In genomic region chr9:37903831-37904646, GRCh38 we compare ENCODE assay signal across 8 cellular contexts. TPM values are rescaled to one million over a fixed set of nuclear protein-coding genes. Genes with fewer than 3 reads are reported as not detected.
DNase-seq lines count a peak whose midpoint lies in the region; ATAC-seq and TF ChIP-seq lines count a peak whose summit lies in the region.

SLC25A51 (minus strand) TSS chr9:37904127; CDS start chr9:37888550, 15,577 bp downstream.

- H4K20me1 ChIP-seq in OCI-LY3 (ENCODE audit: insufficient read depth, low read length): peaks cover 6% of the 10 kb centered on the region; the same call in 1 of the 2 replicates

- ATAC-seq in GM21526 (IDR thresholded peaks at IDR 0.05; ENCODE audit: low FRiP score, unreplicated experiment): peak; percentile 86
- peak; percentile 94 for ATAC-seq in mucosa of descending colon

- H3K9me3 ChIP-seq in OCI-LY3 (ENCODE audit: insufficient read depth, low read length) (no peaks in the 10 kb centered on the region), mucosa of descending colon (no peaks in the 10 kb centered on the region)

- peak within 1 kb of the TSS; percentile 93 for H3K4me3 ChIP-seq in OCI-LY3 (ENCODE audit: low read length)
- H3K4me3 ChIP-seq in epithelial cell of esophagus (ENCODE audit: low read length): peak within 1 kb of the TSS; percentile 85
- peak within 1 kb of the TSS; percentile 56 for H3K4me3 ChIP-seq in mucosa of descending colon

- peaks cover 37% of the 10 kb centered on the region for H3K79me2 ChIP-seq in OCI-LY3 (ENCODE audit: low read length)

- H3K27ac ChIP-seq in OCI-LY3 (ENCODE audit: low read length): peak within 1 kb of the TSS; percentile 83

- H3K4me1 ChIP-seq in OCI-LY3 (ENCODE audit: low read length): peaks cover 18% of the 10 kb centered on the region
- peaks cover 17% of the 10 kb centered on the region for H3K4me1 ChIP-seq in mucosa of descending colon (ENCODE audit: low read depth)

- H2AFZ ChIP-seq in OCI-LY3 (ENCODE audit: low read depth, low read length): peak within 1 kb of the TSS; percentile 92

- H3K9ac ChIP-seq in OCI-LY3 (ENCODE audit: low read length): peak within 1 kb of the TSS; percentile 86

- intact Hi-C loops in mucosa of descending colon (cut with DNase I, micrococcal nuclease): loop anchor here in 1 of 2 donors (10.0 kb wide), 1 partner anchor 261 kb away; no protein-coding TSS in a partner anchor

- peak within 1 kb of the TSS; percentile 83 for H3K4me2 ChIP-seq in OCI-LY3 (ENCODE audit: low read length)

- no peaks in the 10 kb centered on the region for H3K27me3 ChIP-seq in OCI-LY3 (ENCODE audit: low read depth, low read length)

- DNase-seq in DMS153 (lab: John Stamatoyannopoulos, UW): peak; percentile 91
- DNase-seq in HuH-7.5 (ENCODE audit: low spot score): peak; percentile 82
- DNase-seq in activated T-cell treated with anti-CD3 and anti-CD28 coated beads for 1 hour (ENCODE audit: low read depth): peak; percentile 97
- peak; percentile 94 for DNase-seq in epithelial cell of esophagus (ENCODE audit: low read depth)
- DNase-seq in mucosa of descending colon: peak; percentile 95 to 98 (median 96)
- peak; percentile 86 to 95 for DNase-seq in stimulated activated CD8-positive, alpha-beta memory T cell treated with anti-CD3 and anti-CD28 coated beads, Interleukin-4, amount 100 ng/mL, for 4 hours (ENCODE audit: low read depth in 2 of 2, low spot score in 1 of 2)

- peaks cover 2% of the 10 kb centered on the region for H3K36me3 ChIP-seq in OCI-LY3 (replicated peaks; ENCODE audit: low read depth, low read length)
- H3K36me3 ChIP-seq in mucosa of descending colon (ENCODE audit: low read depth): no peaks in the 10 kb centered on the region

- TF ChIP-seq CTCF in OCI-LY3 (IDR thresholded peaks at IDR 0.05; ENCODE audit: low read depth, low read length): peak; percentile 95
- peak; percentile 86 for TF ChIP-seq CTCF in epithelial cell of esophagus (IDR thresholded peaks at IDR 0.05; ENCODE audit: insufficient read depth, low read depth, low read length, missing control alignments)
- peak; percentile 80 for TF ChIP-seq CTCF in mucosa of descending colon (IDR thresholded peaks at IDR 0.05)

RNA-seq across cellular contexts. Expression of gene SLC25A51, which starts in this region (rescaled TPM):
- total RNA-seq in mucosa of descending colon: 10 to 100 TPM; 20.6 to 32.2 (median 22.4) TPM

Comparison
In these comparisons a context has a peak if more than half of its experiments do, and no peak if none do; other contexts are left out.
1. Peak in every context shown above with its lines: DNase-seq, ATAC-seq, H3K4me3 ChIP-seq and H3K27ac ChIP-seq.